In genomic region chr10:43666551-43666950, GRCh38 we compare ENCODE assay signal across 24 cellular contexts. TPM values are rescaled to one million over a fixed set of nuclear protein-coding genes. Genes with fewer than 3 reads are reported as not detected.
DNase-seq lines count a peak whose midpoint lies in the region; ATAC-seq, FAIRE-seq and TF ChIP-seq lines count a peak whose summit lies in the region.
"Had no signal": no experiment of that assay in that cellular context is flagged by ENCODE, and none has a peak within 500 bp of the region (broad histone marks: within the 10 kb centered on the region; RNA-seq: fewer than 3 reads in every experiment).

No MANE protein-coding gene starts in this region.

- in situ Hi-C loops in gastrocnemius medialis (cut with MboI; ENCODE audit: low sequenced_read_pairs in 4 of 4) = loop anchor here in 1 of 4 donors (25.0 kb wide), 1 partner anchor 646 kb away; no protein-coding TSS in a partner anchor

- TF ChIP-seq EP300 in H1 (IDR thresholded peaks at IDR 0.05; ENCODE audit: borderline replicate concordance in 1 of 2, low read depth in 2 of 2, low read length in 2 of 2) = no peak

- H3K4me2 ChIP-seq in H1 (ENCODE audit: insufficient read depth in 1 of 2, low read depth in 2 of 2, low read length in 2 of 2) = peak overlapping the region in 1 of 2 experiments; percentile 45; a peak in 1 of 4 replicates

- no peak overlapping the region for H2BK20ac ChIP-seq in H1 (ENCODE audit: low read length)

- TF ChIP-seq CTCF in right atrium auricular region (IDR thresholded peaks at IDR 0.05) (no peak), H1 (IDR thresholded peaks at IDR 0.05; ENCODE audit: control extremely low read depth in 1 of 3, insufficient read depth in 1 of 3, low read depth in 1 of 3, low read length in 3 of 3) (no peak), osteocyte (IDR thresholded peaks at IDR 0.05) (no peak), foreskin keratinocyte (conservative IDR thresholded peaks at IDR 0.05) (no peak), gastrocnemius medialis (IDR thresholded peaks at IDR 0.05 in 4 of 5, conservative IDR thresholded peaks at IDR 0.05 in 1 of 5) (no peak)

- peaks cover 1% of the 10 kb centered on the region for H3K4me1 Mint-ChIP-seq in osteocyte (ENCODE audit: unreplicated experiment)
- peaks cover 1% of the 10 kb centered on the region for H3K4me1 Mint-ChIP-seq in stimulated activated memory B cell treated with anti-CD40 and anti-IgM and Interleukin-4, amounts not matched to agents 10 μg/mL and 1 μg/mL and 100 μg/mL, for 72 hours

- ATAC-seq in Right ventricle myocardium inferior (no peak), foreskin keratinocyte (no peak), gastrocnemius medialis (no peak)
- ATAC-seq in stimulated activated memory B cell treated with anti-CD40 and anti-IgM and Interleukin-4, amounts not matched to agents 10 μg/mL and 1 μg/mL and 100 μg/mL, for 72 hours = peak; percentile 19
- ATAC-seq: CD8-positive, alpha-beta T cell had no signal

- H2BK5ac ChIP-seq in H1 (ENCODE audit: low read depth, low read length) = no peak overlapping the region

- no peak overlapping the region for H3K27ac Mint-ChIP-seq in osteocyte (ENCODE audit: unreplicated experiment)
- H3K27ac Mint-ChIP-seq in stimulated activated memory B cell treated with anti-CD40 and anti-IgM and Interleukin-4, amounts not matched to agents 10 μg/mL and 1 μg/mL and 100 μg/mL, for 72 hours = no peak overlapping the region
- H3K27ac Mint-ChIP-seq: B cell; CD8-positive, alpha-beta T cell had no signal

- peaks cover 17% of the 10 kb centered on the region for H3K27me3 Mint-ChIP-seq in osteocyte (ENCODE audit: unreplicated experiment)
- peaks cover 70% of the 10 kb centered on the region for H3K27me3 Mint-ChIP-seq in stimulated activated memory B cell treated with anti-CD40 and anti-IgM and Interleukin-4, amounts not matched to agents 10 μg/mL and 1 μg/mL and 100 μg/mL, for 72 hours

- H3K14ac ChIP-seq in H1 (ENCODE audit: insufficient read length) = no peak overlapping the region

- H3K27ac ChIP-seq in right atrium auricular region = no peak overlapping the region
- no peak overlapping the region for H3K27ac ChIP-seq in H1 (ENCODE audit: low read depth, low read length)
- no peak overlapping the region for H3K27ac ChIP-seq in foreskin keratinocyte
- H3K27ac ChIP-seq in gastrocnemius medialis = no peak overlapping the region
- H3K27ac ChIP-seq: 22Rv1, BLaER1, C4-2B, GM23248 had no signal

- no peak overlapping the region for H3K4me3 ChIP-seq in right atrium auricular region
- no peak overlapping the region for H3K4me3 ChIP-seq in H1 (ENCODE audit: extremely low read depth in 1 of 4, insufficient read depth in 2 of 4, low read depth in 3 of 4, low read length in 4 of 4)
- no peak overlapping the region for H3K4me3 ChIP-seq in gastrocnemius medialis
- H3K4me3 ChIP-seq: BLaER1 had no signal

- no peak overlapping the region for H3K18ac ChIP-seq in H1 (ENCODE audit: extremely low read depth, low read length)

- no peak overlapping the region for H2BK120ac ChIP-seq in H1 (replicated peaks; ENCODE audit: low read depth, low read length)

- TF ChIP-seq RAD21 in H1 (IDR thresholded peaks at IDR 0.05 in 1 of 2, conservative IDR thresholded peaks at IDR 0.05 in 1 of 2; ENCODE audit: low read depth in 2 of 2, low read length in 2 of 2) = no peak

- no peak for FAIRE-seq in H1 (lab: Jason Lieb, UNC)
- FAIRE-seq: A204.1, G401.6, GM12892, GM19239, H54 had no signal

- H3K23ac ChIP-seq in H1 (ENCODE audit: insufficient read length) = no peak overlapping the region

- TF ChIP-seq POLR2A in H1 (IDR thresholded peaks at IDR 0.05; ENCODE audit: control extremely low read depth in 1 of 2, low read depth in 2 of 2, low read length in 2 of 2) (no peak), gastrocnemius medialis (IDR thresholded peaks at IDR 0.05) (no peak)

- no peak overlapping the region for H4K91ac ChIP-seq in H1 (replicated peaks; ENCODE audit: insufficient read length, low read length)

- 0 out of 2 replicates have a peak overlapping the region, but pooled peaks have one; percentile 6 for H2BK15ac ChIP-seq in H1 (ENCODE audit: low read length)

- H2AK5ac ChIP-seq in H1 (ENCODE audit: low read depth, low read length) = no peak overlapping the region

- no peak overlapping the region for H2AFZ ChIP-seq in H1 (ENCODE audit: low read length)

- H3K23me2 ChIP-seq in H1 (ENCODE audit: low read depth, low read length) = no peaks in the 10 kb centered on the region; the same call in 1 of the 2 replicates

- H3K9me3 Mint-ChIP-seq in osteocyte (ENCODE audit: unreplicated experiment) = no peaks in the 10 kb centered on the region
- peaks cover 11% of the 10 kb centered on the region for H3K9me3 Mint-ChIP-seq in stimulated activated memory B cell treated with anti-CD40 and anti-IgM and Interleukin-4, amounts not matched to agents 10 μg/mL and 1 μg/mL and 100 μg/mL, for 72 hours

- peaks cover 0 to 3% of the 10 kb centered on the region in 2 donors for H3K27me3 ChIP-seq in right atrium auricular region
- H3K27me3 ChIP-seq in H1 (replicated peaks in 1 of 4; ENCODE audit: control insufficient read depth in 3 of 4, extremely low read depth in 1 of 4, insufficient read depth in 3 of 4, low read length in 3 of 4) = peaks cover 0 to 26% (median 3%) of the 10 kb centered on the region in 4 experiments; a peak in 5 of 7 replicates
- peaks cover 24% of the 10 kb centered on the region for H3K27me3 ChIP-seq in foreskin keratinocyte
- H3K27me3 ChIP-seq in gastrocnemius medialis = peaks cover 10 to 18% (median 14%) of the 10 kb centered on the region in 3 donors

- no peak overlapping the region for H2BK12ac ChIP-seq in H1 (ENCODE audit: low read depth, low read length)

- H3K56ac ChIP-seq in H1 (replicated peaks; ENCODE audit: insufficient read length, low read depth, low read length) = no peak overlapping the region

- H4K20me1 ChIP-seq in H1 (replicated peaks in 1 of 2; ENCODE audit: control insufficient read depth in 1 of 2, insufficient read depth in 2 of 2, low read length in 2 of 2) = no peaks in the 10 kb centered on the region
- H4K20me1 ChIP-seq: BLaER1 had no signal

- WGBS in H1 (ENCODE audit: extremely low coverage in 1 of 2, insufficient coverage in 1 of 2, insufficient read length in 1 of 2, insufficient replicate concordance in 2 of 2, low coverage in 1 of 2, low lambda C conversion rate in 2 of 2, missing lambda C conversion rate in 1 of 2), 2 experiments = 87% methylated on average over 9 of the region's 9 CpGs; no CpG with 5 or more reads in 1 of the 2 experiments

- H3K4me1 ChIP-seq in right atrium auricular region (peaks cover 0 to 11% of the 10 kb centered on the region in 2 donors), H1 (replicated peaks in 1 of 4; ENCODE audit: control insufficient read depth in 3 of 4, insufficient read depth in 4 of 4, low read length in 3 of 4) (0 out of 7 replicates have a peak, but pooled peaks cover 0 to 6% (median 0%) of the 10 kb centered on the region in 4 experiments), foreskin keratinocyte (no peaks in the 10 kb centered on the region), gastrocnemius medialis (no peaks in the 10 kb centered on the region)
- H3K4me1 ChIP-seq: Caco-2 had no signal

- CTCF ChIA-PET in H1 (lab: Charles Lee; ENCODE audit: partially characterized antibody) = interaction anchor here (0.9 to 2.2 kb wide), 2 partner anchors 19 to 23 kb away, joined by 3 to 7 read pairs; no protein-coding TSS in a partner anchor

- H3K9me3 ChIP-seq in right atrium auricular region = no peaks in the 10 kb centered on the region
- no peaks in the 10 kb centered on the region for H3K9me3 ChIP-seq in H1 (ENCODE audit: insufficient read depth in 2 of 2, low read depth in 1 of 2, low read length in 1 of 2)
- no peaks in the 10 kb centered on the region for H3K9me3 ChIP-seq in gastrocnemius medialis
- H3K9me3 ChIP-seq: Caco-2 had no signal

- H3K36me3 Mint-ChIP-seq in osteocyte (ENCODE audit: unreplicated experiment) = no peaks in the 10 kb centered on the region
- no peaks in the 10 kb centered on the region for H3K36me3 Mint-ChIP-seq in stimulated activated memory B cell treated with anti-CD40 and anti-IgM and Interleukin-4, amounts not matched to agents 10 μg/mL and 1 μg/mL and 100 μg/mL, for 72 hours
- H3K36me3 Mint-ChIP-seq: CD4-positive, CD25-positive, alpha-beta regulatory T cell; CD8-positive, alpha-beta T cell had no signal

- no peak overlapping the region for H3K4me3 Mint-ChIP-seq in osteocyte (ENCODE audit: unreplicated experiment)
- no peak overlapping the region for H3K4me3 Mint-ChIP-seq in stimulated activated memory B cell treated with anti-CD40 and anti-IgM and Interleukin-4, amounts not matched to agents 10 μg/mL and 1 μg/mL and 100 μg/mL, for 72 hours
- H3K4me3 Mint-ChIP-seq: B cell; CD8-positive, alpha-beta T cell had no signal

- no peak overlapping the region for H3K9ac ChIP-seq in H1 (replicated peaks in 1 of 4; ENCODE audit: extremely low read depth in 1 of 4, low read depth in 3 of 4, low read length in 3 of 4)
- H3K9ac ChIP-seq: BLaER1 had no signal

- no peak overlapping the region for H3K4ac ChIP-seq in H1 (replicated peaks; ENCODE audit: insufficient read length, low read depth, low read length)

- POLR2A ChIA-PET in H1 (lab: Charles Lee; ENCODE audit: partially characterized antibody) = interaction anchor here (1.5 kb wide), 1 partner anchor 270 kb away, joined by 3 read pairs; no protein-coding TSS in a partner anchor

- no peak overlapping the region for H4K8ac ChIP-seq in H1 (ENCODE audit: extremely low read depth, insufficient read depth, low read length)

- H3K79me2 ChIP-seq in H1 (ENCODE audit: control insufficient read depth in 1 of 2, insufficient read depth in 2 of 2, low read length in 2 of 2) = no peaks in the 10 kb centered on the region

- DNase-seq in right atrium auricular region (ENCODE audit: low spot score) (peak; percentile 49), Right ventricle myocardium inferior (ENCODE audit: missing footprints) (no peak), H1 (ENCODE audit: low read depth in 1 of 2, low spot score in 2 of 2) (no peak), osteocyte (ENCODE audit: extremely low spot score, unreplicated experiment) (peak; percentile 78), foreskin keratinocyte (no peak), NOMO-1 treated with dmso at 0.1 percent for 144 hours (lab: John Stamatoyannopoulos, UW; ENCODE audit: unreplicated experiment) (no peak), gastrocnemius medialis (no peak)
- DNase-seq: Caco-2; CD4-positive, CD25-positive, alpha-beta regulatory T cell; CD8-positive, alpha-beta T cell; DMS153; DND-41; HCEC 1CT had no signal

- H3K36me3 ChIP-seq in right atrium auricular region (no peaks in the 10 kb centered on the region), H1 (ENCODE audit: control insufficient read depth in 2 of 4, insufficient read depth in 4 of 4, low read length in 3 of 4) (no peaks in the 10 kb centered on the region), gastrocnemius medialis (no peaks in the 10 kb centered on the region)
- H3K36me3 ChIP-seq: BLaER1 had no signal

- no peak overlapping the region for H4K5ac ChIP-seq in H1 (ENCODE audit: insufficient read length, low read depth, low read length)

- H3K79me1 ChIP-seq in H1 (ENCODE audit: low read depth, low read length) = no peaks in the 10 kb centered on the region

- intact Hi-C loops in Right ventricle myocardium inferior (cut with DNase I) = no loop called here
- intact Hi-C loops in gastrocnemius medialis (cut with DNase I; ENCODE audit: low total_unique reads) = no loop called here

RNA-seq across cellular contexts. Expression of gene ZNF32, which starts 17.9 kb away (rescaled TPM):
- total RNA-seq in right atrium auricular region = 10 to 100 TPM; 56.1 to 56.5 TPM
- 52.7 TPM for total RNA-seq in Right ventricle myocardium inferior
- 21.7 and 22.5 TPM in 2 replicates for total RNA-seq in H1 (2021; fragmentation: NEBNext Ultra II Directional; extraction: Animal tissue kit (Norgen Biotek cat#: 25700))
- 7.3 and 17.2 TPM in 2 replicates for polyA plus RNA-seq in H1 (2011; rRNA removed)
- polyA plus RNA-seq in H1 (2011; cell fraction: cytosol; rRNA removed) = 20.1 TPM
- 10.5 TPM for polyA plus RNA-seq in H1 (2011; cell fraction: nucleus; rRNA removed)
- 22.8 to 28.3 TPM (median 24.6 TPM) in 4 replicates for polyA plus RNA-seq in H1 (2012, experiment 1 of 2)
- 7.2 TPM for polyA plus RNA-seq in H1 (2012, experiment 2 of 2)
- 19.1 TPM for polyA plus RNA-seq in H1 (2013, experiment 1 of 2)
- 21.2 TPM for polyA plus RNA-seq in H1 (2013, experiment 2 of 2)
- 10.7 and 16.8 TPM in 2 replicates for polyA minus RNA-seq in H1 (2011; rRNA and poly(A)+ RNA removed)
- polyA minus RNA-seq in H1 (2011; cell fraction: cytosol; rRNA and poly(A)+ RNA removed) = 5.1 TPM
- polyA minus RNA-seq in H1 (2011; cell fraction: nucleus; rRNA and poly(A)+ RNA removed) = 10.4 TPM
- total RNA-seq in osteocyte = 48.8 and 49.9 TPM in 2 replicates
- 24.4 and 25.4 TPM in 2 replicates for total RNA-seq in foreskin keratinocyte
- 27.7 and 29.3 TPM in 2 replicates for polyA plus RNA-seq in foreskin keratinocyte
- total RNA-seq in gastrocnemius medialis = 10 to 100 TPM; 38.1 to 65.5 (median 61.5) TPM

Comparison
In these comparisons a context has a peak if more than half of its experiments do, and no peak if none do; other contexts are left out.
1. DNase-seq: peak in right atrium auricular region (single experiment) and osteocyte (single experiment); none in Right ventricle myocardium inferior (single experiment), H1 (0 of 2), foreskin keratinocyte (0 of 2), NOMO-1 treated with dmso at 0.1 percent for 144 hours (single experiment) and gastrocnemius medialis (0 of 2).